In genomic region chr19:17112271-17112670, GRCh38 we compare ENCODE assay signal across 3 cellular contexts.
TF ChIP-seq lines count a peak whose summit lies in the region.

No MANE protein-coding gene starts in this region.

TF ChIP-seq in liver, 16 proteins besides CTCF, POLR2A, EP300 and RAD21:
- TF ChIP-seq GABPA (IDR thresholded peaks at IDR 0.05 in 1 of 2, conservative IDR thresholded peaks at IDR 0.05 in 1 of 2) (no peak), FOXA1 (IDR thresholded peaks at IDR 0.05) (no peak), HNF4G (IDR thresholded peaks at IDR 0.05) (no peak), RXRA (IDR thresholded peaks at IDR 0.05) (no peak), JUND (IDR thresholded peaks at IDR 0.05) (no peak), TAF1 (conservative IDR thresholded peaks at IDR 0.05) (no peak), NR2F2 (IDR thresholded peaks at IDR 0.05) (no peak), MAX (IDR thresholded peaks at IDR 0.05) (no peak), REST (IDR thresholded peaks at IDR 0.05) (no peak), YY1 (IDR thresholded peaks at IDR 0.05) (no peak)

TF ChIP-seq in HepG2, 621 proteins besides CTCF, POLR2A, EP300 and RAD21:
- TF ChIP-seq ZNF337 (CRISPR knock-in tag; IDR thresholded peaks at IDR 0.05; ENCODE audit: borderline replicate concordance, low read depth), result no peak
- TF ChIP-seq ZNF451 (CRISPR knock-in tag; IDR thresholded peaks at IDR 0.05), result no peak
- no peak for TF ChIP-seq ZNF501 (CRISPR knock-in tag; IDR thresholded peaks at IDR 0.05)
- no peak for TF ChIP-seq SRSF9 (IDR thresholded peaks at IDR 0.05; ENCODE audit: borderline replicate concordance, insufficient read depth, low read depth, low read length, poor library complexity, severe bottlenecking)
- no peak for TF ChIP-seq DNMT3B (CRISPR knock-in tag; conservative IDR thresholded peaks at IDR 0.05)
- no peak for TF ChIP-seq NFE2L1 (CRISPR knock-in tag; IDR thresholded peaks at IDR 0.05; ENCODE audit: borderline replicate concordance)
- no peak for TF ChIP-seq ARNTL (CRISPR knock-in tag; IDR thresholded peaks at IDR 0.05)
- TF ChIP-seq LBX2 (CRISPR knock-in tag; IDR thresholded peaks at IDR 0.05; ENCODE audit: borderline replicate concordance), result no peak

TF ChIP-seq in H1, 55 proteins besides CTCF, POLR2A, EP300 and RAD21:
- no peak for TF ChIP-seq CHD1 (IDR thresholded peaks at IDR 0.05; ENCODE audit: low read depth, low read length)
- no peak for TF ChIP-seq YY1 (IDR thresholded peaks at IDR 0.05; ENCODE audit: low read depth, low read length)
- TF ChIP-seq RNF2 (IDR thresholded peaks at IDR 0.05; ENCODE audit: borderline replicate concordance, low read depth, low read length, missing control alignments, poor library complexity, severe bottlenecking), result no peak
- no peak for TF ChIP-seq TBP (IDR thresholded peaks at IDR 0.05; ENCODE audit: low read depth, low read length)
- TF ChIP-seq GABPA (IDR thresholded peaks at IDR 0.05; ENCODE audit: borderline replicate concordance, insufficient read depth, low read length), result no peak
